ENCODE assay signal across 1 cellular context in genomic region chr20:57582432-57583288, GRCh38.
TF ChIP-seq lines count a peak whose summit lies in the region.

No MANE protein-coding gene starts in this region.

TF ChIP-seq in SK-N-SH, 30 proteins besides CTCF, POLR2A, EP300 and RAD21 (continued from another document):
- TF ChIP-seq, protein P1, sequence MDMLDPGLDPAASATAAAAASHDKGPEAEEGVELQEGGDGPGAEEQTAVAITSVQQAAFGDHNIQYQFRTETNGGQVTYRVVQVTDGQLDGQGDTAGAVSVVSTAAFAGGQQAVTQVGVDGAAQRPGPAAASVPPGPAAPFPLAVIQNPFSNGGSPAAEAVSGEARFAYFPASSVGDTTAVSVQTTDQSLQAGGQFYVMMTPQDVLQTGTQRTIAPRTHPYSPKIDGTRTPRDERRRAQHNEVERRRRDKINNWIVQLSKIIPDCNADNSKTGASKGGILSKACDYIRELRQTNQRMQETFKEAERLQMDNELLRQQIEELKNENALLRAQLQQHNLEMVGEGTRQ (IDR thresholded peaks at IDR 0.05; ENCODE audit: borderline replicate concordance, low read depth, low read length), result no peak
- TF ChIP-seq RXRA (IDR thresholded peaks at IDR 0.05; ENCODE audit: borderline replicate concordance, low read depth), result no peak
- peak; percentile 17; the same call in 1 of the 2 replicates for TF ChIP-seq SMC3 (IDR thresholded peaks at IDR 0.05; ENCODE audit: low read depth, low read length)
